In the genomic region with DNA sequence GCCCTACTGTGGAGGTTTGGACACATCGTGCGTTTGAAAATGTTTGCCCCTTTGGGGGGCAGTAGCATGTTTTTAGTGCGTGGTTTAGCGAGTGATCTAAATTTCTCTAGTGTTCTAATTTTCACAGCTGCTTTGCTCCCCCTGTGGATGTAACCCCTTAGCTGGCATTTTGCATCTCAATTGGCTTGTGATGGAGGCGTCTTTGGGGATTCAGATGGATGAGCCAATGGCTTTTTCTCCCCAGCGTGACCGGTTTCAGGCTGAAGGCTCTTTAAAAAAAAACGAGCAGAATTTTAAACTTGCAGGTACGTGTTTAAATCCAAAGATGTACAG, we compare ENCODE assay signal across 8 cellular contexts. TPM values are rescaled to one million over a fixed set of nuclear protein-coding genes. Genes with fewer than 3 reads are reported as not detected.
DNase-seq lines count a peak whose midpoint lies in the region; ATAC-seq and TF ChIP-seq lines count a peak whose summit lies in the region.

No MANE protein-coding gene starts in this region.

- H2BK12ac ChIP-seq in mesenchymal stem cell (ENCODE audit: low read length in 2 of 2) = no peak overlapping the region

- no peaks in the 10 kb centered on the region for H3K27me3 ChIP-seq in breast epithelium
- H3K27me3 ChIP-seq in mesenchymal stem cell (ENCODE audit: control insufficient read depth in 1 of 2, insufficient read depth in 1 of 2, low read length in 2 of 2) = no peaks in the 10 kb centered on the region

- H4K8ac ChIP-seq in mesenchymal stem cell (ENCODE audit: low read length) = no peak overlapping the region

- H4K91ac ChIP-seq in mesenchymal stem cell (ENCODE audit: low read length) = no peak overlapping the region

- no peaks in the 10 kb centered on the region for H3K9me3 ChIP-seq in breast epithelium
- H3K9me3 ChIP-seq in mesenchymal stem cell (ENCODE audit: control insufficient read depth, low read length) = no peaks in the 10 kb centered on the region

- no peak overlapping the region for H2BK15ac ChIP-seq in mesenchymal stem cell (ENCODE audit: low read depth, poor library complexity, severe bottlenecking)

- peak overlapping the region in 1 of 2 experiments; percentile 62 for H3K4ac ChIP-seq in mesenchymal stem cell (ENCODE audit: low read depth in 1 of 2, low read length in 2 of 2)

- intact Hi-C loops in breast epithelium (cut with DNase I; ENCODE audit: low total_unique reads) = loop anchor here (5.0 kb wide), 1 partner anchor 786 kb away; no protein-coding TSS in a partner anchor

- WGBS in mesenchymal stem cell = under 1% methylated on average over 7 of the region's 9 CpGs

- no peaks in the 10 kb centered on the region for H3K4me1 ChIP-seq in breast epithelium
- H3K4me1 ChIP-seq in mesenchymal stem cell (ENCODE audit: control insufficient read depth, insufficient read depth, low read depth, low read length) = no peaks in the 10 kb centered on the region

- H3K18ac ChIP-seq in mesenchymal stem cell (ENCODE audit: low read depth in 1 of 2, low read length in 2 of 2) = no peak overlapping the region

- TF ChIP-seq POLR2A in breast epithelium (IDR thresholded peaks at IDR 0.05) = no peak

- H2AFZ ChIP-seq in mesenchymal stem cell (ENCODE audit: low read depth, low read length) = peak overlapping the region; percentile 54

- H3K14ac ChIP-seq in mesenchymal stem cell (ENCODE audit: low read length in 2 of 2) = no peak overlapping the region

- H3K36me3 ChIP-seq in breast epithelium = no peaks in the 10 kb centered on the region
- H3K36me3 ChIP-seq in mesenchymal stem cell (ENCODE audit: control insufficient read depth in 1 of 2, insufficient read depth in 2 of 2, low read depth in 1 of 2, low read length in 2 of 2) = peaks cover 0 to 9% of the 10 kb centered on the region in 2 experiments

- no peak overlapping the region for H2BK5ac ChIP-seq in mesenchymal stem cell (ENCODE audit: low read depth, low read length, poor library complexity, severe bottlenecking)

- H3K27ac ChIP-seq in breast epithelium (peak overlapping the region; percentile 84 to 91), mesenchymal stem cell (ENCODE audit: low read length, poor library complexity, severe bottlenecking) (peak overlapping the region; percentile 85)

- H3K4me2 ChIP-seq in mesenchymal stem cell (ENCODE audit: low read length, poor library complexity, severe bottlenecking) = peak overlapping the region; percentile 81

- H3K4me3 ChIP-seq in breast epithelium = peak overlapping the region; percentile 51 to 75 (median 73)
- H3K4me3 ChIP-seq in mesenchymal stem cell (ENCODE audit: insufficient read depth in 1 of 2, low read depth in 1 of 2, low read length in 2 of 2) = peak overlapping the region; percentile 67 to 89

- no peak overlapping the region for H3K23ac ChIP-seq in mesenchymal stem cell (ENCODE audit: low read length in 2 of 2)

- DNase-seq in AML-193 (lab: John Stamatoyannopoulos, UW) (peak; percentile 69 to 70), NCI-H2196 treated with DMSO at 0.1 percent for 48 hours (lab: John Stamatoyannopoulos, UW; ENCODE audit: unreplicated experiment) (peak; percentile 60), breast epithelium (ENCODE audit: low spot score in 2 of 2) (no peak), mesenchymal stem cell (no peak), ecto neural progenitor cell (ENCODE audit: low spot score) (no peak)
- no peak for DNase-seq in activated CD8-positive, alpha-beta memory T cell treated with anti-CD3 and anti-CD28 coated beads, Interleukin-2, amount 50 U/mL, for 4 hours

- no peak overlapping the region for H2AK5ac ChIP-seq in mesenchymal stem cell (ENCODE audit: low read length, severe bottlenecking)

- TF ChIP-seq CTCF in breast epithelium (IDR thresholded peaks at IDR 0.05) = no peak

- no peak overlapping the region for H2BK120ac ChIP-seq in mesenchymal stem cell (ENCODE audit: low read depth, low read length)

- peaks cover 10% of the 10 kb centered on the region for H3K79me1 ChIP-seq in mesenchymal stem cell (replicated peaks; ENCODE audit: low read length, poor library complexity, severe bottlenecking)

- peak overlapping the region; percentile 93 for H3K9ac ChIP-seq in mesenchymal stem cell (ENCODE audit: low read length)

- ATAC-seq in GM18511 (IDR thresholded peaks at IDR 0.05; ENCODE audit: unreplicated experiment) (peak; percentile 29), HG03045 (IDR thresholded peaks at IDR 0.05; ENCODE audit: unreplicated experiment) (peak; percentile 20)

RNA-seq across cellular contexts. Expression of a gene that starts 0.8 kb away (rescaled TPM):
- 1 to 10 TPM in 2 of 3 donors, under 1 TPM in 1; 0.48 to 4.9 (median 4.1) TPM for total RNA-seq in breast epithelium
- 2.1 TPM for polyA plus RNA-seq in mesenchymal stem cell (2013, experiment 1 of 2)
- polyA plus RNA-seq in mesenchymal stem cell (2013, experiment 2 of 2) = 1.9 TPM

Comparison
In these comparisons a context has a peak if more than half of its experiments do, and no peak if none do; other contexts are left out.
1. DNase-seq: peak in AML-193 (2 of 2) and NCI-H2196 treated with DMSO at 0.1 percent for 48 hours (single experiment); none in breast epithelium (0 of 2), mesenchymal stem cell (single experiment), ecto neural progenitor cell (single experiment) and activated CD8-positive, alpha-beta memory T cell treated with anti-CD3 and anti-CD28 coated beads, Interleukin-2, amount 50 U/mL, for 4 hours (single experiment).